In genomic region chr5:41848983-41849382, GRCh38 we compare ENCODE assay signal across 29 cellular contexts.
"Had no signal": no experiment of that assay in that cellular context is flagged by ENCODE, and none has a peak within 500 bp of the region (broad histone marks: within the 10 kb centered on the region; RNA-seq: fewer than 3 reads in every experiment).

No MANE protein-coding gene starts in this region.

- H3K27me3 ChIP-seq: colonic mucosa, dorsolateral prefrontal cortex, esophagus muscularis mucosa, esophagus squamous epithelium, foreskin keratinocyte, gastrocnemius medialis, gastroesophageal sphincter, heart left ventricle, heart right ventricle, hepatocyte had no signal

- FAIRE-seq: endometrium, endothelial cell of umbilical vein, frontal cortex had no signal

- H3K27ac Mint-ChIP-seq: dendritic cell treated with granulocyte-macrophage colony-stimulating factor and Interleukin-4, amounts not matched to agents 40 ng/mL and 50 ng/mL, for 4 days; effector memory CD8-positive, alpha-beta T cell; endodermal cell had no signal

- H2AFZ ChIP-seq: hepatocyte had no signal

- ATAC-seq: effector memory CD8-positive, alpha-beta T cell; esophagus mucosa; foreskin keratinocyte; gastrocnemius medialis; gastroesophageal sphincter; heart left ventricle; heart right ventricle had no signal

- H3K4me3 Mint-ChIP-seq: dendritic cell treated with granulocyte-macrophage colony-stimulating factor and Interleukin-4, amounts not matched to agents 40 ng/mL and 50 ng/mL, for 4 days; effector memory CD8-positive, alpha-beta T cell; endodermal cell had no signal

- H3K79me2 ChIP-seq: hepatocyte had no signal

- H3K27me3 Mint-ChIP-seq: dendritic cell treated with granulocyte-macrophage colony-stimulating factor and Interleukin-4, amounts not matched to agents 40 ng/mL and 50 ng/mL, for 4 days; effector memory CD8-positive, alpha-beta T cell had no signal

- H3K4me1 Mint-ChIP-seq: endodermal cell had no signal

- H3K27ac ChIP-seq: colonic mucosa, coronary artery, dorsolateral prefrontal cortex, epithelial cell of prostate, esophagus muscularis mucosa, esophagus squamous epithelium, foreskin keratinocyte, gastrocnemius medialis, gastroesophageal sphincter, heart left ventricle, heart right ventricle, hepatocyte had no signal

- H3K4me2 ChIP-seq: hepatocyte had no signal

- H3K4me1 ChIP-seq: colonic mucosa, esophagus muscularis mucosa, esophagus squamous epithelium, foreskin keratinocyte, gastrocnemius medialis, gastroesophageal sphincter, heart right ventricle had no signal

- DNase-seq: colonic mucosa; cortex of kidney; dermis blood vessel endothelial cell; dorsolateral prefrontal cortex; effector CD4-positive, alpha-beta T cell; effector CD8-positive, alpha-beta T cell; effector memory CD4-positive, alpha-beta T cell; effector memory CD8-positive, alpha-beta T cell; endodermal cell; esophagus squamous epithelium; foreskin fibroblast; foreskin keratinocyte; foreskin melanocyte; gastrocnemius medialis; glutamatergic neuron; head of caudate nucleus; heart left ventricle; heart right ventricle; hippocampal formation had no signal

- H3K9me3 ChIP-seq: colonic mucosa, esophagus muscularis mucosa, esophagus squamous epithelium, gastrocnemius medialis, gastroesophageal sphincter, heart right ventricle had no signal

- H3K9me3 Mint-ChIP-seq: dendritic cell treated with granulocyte-macrophage colony-stimulating factor and Interleukin-4, amounts not matched to agents 40 ng/mL and 50 ng/mL, for 4 days; effector memory CD8-positive, alpha-beta T cell had no signal

- H3K4me3 ChIP-seq: colonic mucosa, coronary artery, dorsolateral prefrontal cortex, esophagus muscularis mucosa, esophagus squamous epithelium, gastrocnemius medialis, gastroesophageal sphincter, heart left ventricle, heart right ventricle, hepatocyte had no signal

- H3K36me3 ChIP-seq: colonic mucosa had no signal
